12 cellular contexts compared by ENCODE assay signal in genomic region chr12:89181271-89181920, GRCh38.
DNase-seq lines count a peak whose midpoint lies in the region; ATAC-seq, FAIRE-seq and TF ChIP-seq lines count a peak whose summit lies in the region.
"Had no signal": no experiment of that assay in that cellular context is flagged by ENCODE, and none has a peak within 500 bp of the region (broad histone marks: within the 10 kb centered on the region; RNA-seq: fewer than 3 reads in every experiment).

No MANE protein-coding gene starts in this region.

- BruUV-seq in PC-3 (replicated peaks; lab: Mats Ljungman, UMichigan) = no TSS peak
- no TSS peak for BruUV-seq in endothelial cell of umbilical vein (replicated peaks; lab: Mats Ljungman, UMichigan)
- no TSS peak for BruUV-seq in A673 (replicated peaks; lab: Mats Ljungman, UMichigan)

- H3K27ac Mint-ChIP-seq in activated CD4-positive, alpha-beta T cell treated with anti-CD3 and anti-CD28 coated beads for 36 hours = peak overlapping the region; percentile 71
- no peak overlapping the region for H3K27ac Mint-ChIP-seq in immature natural killer cell

- H3K9ac ChIP-seq in PC-3 (ENCODE audit: low read length) = no peak overlapping the region
- no peak overlapping the region for H3K9ac ChIP-seq in endothelial cell of umbilical vein (replicated peaks; ENCODE audit: extremely low read depth, insufficient read depth, low read length)

- H3K4me3 Mint-ChIP-seq in activated CD4-positive, alpha-beta T cell treated with anti-CD3 and anti-CD28 coated beads for 36 hours = no peak overlapping the region
- no peak overlapping the region for H3K4me3 Mint-ChIP-seq in immature natural killer cell

- peak; percentile 88 for ATAC-seq in activated CD4-positive, alpha-beta T cell treated with anti-CD3 and anti-CD28 coated beads for 36 hours
- ATAC-seq in PC-3 = peak; percentile 96

- H3K79me2 ChIP-seq in PC-3 (ENCODE audit: low read length) = no peaks in the 10 kb centered on the region
- H3K79me2 ChIP-seq in endothelial cell of umbilical vein (ENCODE audit: control insufficient read depth, insufficient read depth, low read length) = no peaks in the 10 kb centered on the region

- no peaks in the 10 kb centered on the region for H3F3A ChIP-seq in PC-3 (ENCODE audit: low read length, unreplicated experiment)

- H3K4me3 ChIP-seq in PC-3 (ENCODE audit: low read length) (no peak overlapping the region), endothelial cell of umbilical vein (replicated peaks in 1 of 3; ENCODE audit: insufficient read depth in 1 of 3, low read depth in 1 of 3, low read length in 3 of 3) (no peak overlapping the region), skeletal muscle cell (ENCODE audit: low read depth, low read length) (no peak overlapping the region), A673 (ENCODE audit: low read depth, low read length, poor library complexity, severe bottlenecking) (no peak overlapping the region)
- H3K4me3 ChIP-seq: pancreas had no signal

- no peaks in the 10 kb centered on the region for H3K36me3 Mint-ChIP-seq in activated CD4-positive, alpha-beta T cell treated with anti-CD3 and anti-CD28 coated beads for 36 hours (ENCODE audit: low read depth)
- H3K36me3 Mint-ChIP-seq in immature natural killer cell = no peaks in the 10 kb centered on the region

- no peaks in the 10 kb centered on the region for H3K9me3 ChIP-seq in PC-3 (ENCODE audit: low read length)
- H3K9me3 ChIP-seq in endothelial cell of umbilical vein (replicated peaks; ENCODE audit: control insufficient read depth, insufficient read depth, low read length) = no peaks in the 10 kb centered on the region
- H3K9me3 ChIP-seq in A673 (ENCODE audit: low read depth, low read length, poor library complexity, severe bottlenecking) = no peaks in the 10 kb centered on the region
- H3K9me3 ChIP-seq: pancreas had no signal

- POLR2A ChIA-PET in activated CD4-positive, alpha-beta T cell treated with anti-CD3 and anti-CD28 coated beads for 36 hours (lab: Charles Lee) = interaction anchor here (0.6 to 1.3 kb wide), 5 partner anchors 19 to 170 kb away, joined by 3 to 5 read pairs (median 3); no protein-coding TSS in a partner anchor
- POLR2A ChIA-PET in PC-3 (lab: Charles Lee; ENCODE audit: unreplicated experiment) = interaction anchor here (0.6 to 1.0 kb wide), 2 partner anchors 46 to 166 kb away, joined by 3 read pairs; no protein-coding TSS in a partner anchor
- POLR2A ChIA-PET in endothelial cell of umbilical vein (lab: Charles Lee) = no interaction called here
- POLR2A ChIA-PET in A673 (lab: Charles Lee; ENCODE audit: low non-redundant PET) = interaction anchor here (0.6 kb wide), 1 partner anchor 417 kb away, joined by 3 read pairs; no protein-coding TSS in a partner anchor

- peak overlapping the region; percentile 47 for H3K4me2 ChIP-seq in PC-3 (ENCODE audit: low read length)
- peak overlapping the region; percentile 21 for H3K4me2 ChIP-seq in endothelial cell of umbilical vein (ENCODE audit: insufficient read depth, low read length)

- peaks cover 33% of the 10 kb centered on the region for H3K4me1 Mint-ChIP-seq in activated CD4-positive, alpha-beta T cell treated with anti-CD3 and anti-CD28 coated beads for 36 hours
- peaks cover 12 to 13% of the 10 kb centered on the region in 2 donors for H3K4me1 Mint-ChIP-seq in immature natural killer cell

- TF ChIP-seq POLR2A in endothelial cell of umbilical vein (IDR thresholded peaks at IDR 0.05; ENCODE audit: low read depth, low read length) = no peak

- CTCF ChIA-PET in activated CD4-positive, alpha-beta T cell treated with anti-CD3 and anti-CD28 coated beads for 36 hours (lab: Charles Lee) = interaction anchor here (0.6 to 1.9 kb wide), 7 partner anchors 18 to 142 kb away, joined by 3 to 6 read pairs (median 5); no protein-coding TSS in a partner anchor
- CTCF ChIA-PET in PC-3 (lab: Charles Lee) = no interaction called here
- CTCF ChIA-PET in endothelial cell of umbilical vein (lab: Charles Lee) = interaction anchor here (0.8 to 1.8 kb wide), 2 partner anchors 10 to 19 kb away, joined by 3 to 4 read pairs; no protein-coding TSS in a partner anchor
- CTCF ChIA-PET in A673 (lab: Charles Lee) = no interaction called here

- no peaks in the 10 kb centered on the region for H4K20me1 ChIP-seq in PC-3 (ENCODE audit: low read length)
- H4K20me1 ChIP-seq in endothelial cell of umbilical vein (replicated peaks; ENCODE audit: control insufficient read depth, extremely low read depth, insufficient read depth, low read length) = no peaks in the 10 kb centered on the region

- no peaks in the 10 kb centered on the region; the same call in 1 of the 2 replicates for H3K9me2 ChIP-seq in PC-3 (replicated peaks; ENCODE audit: low read length)

- H3K4me1 ChIP-seq in PC-3 (ENCODE audit: insufficient read depth, low read length) (peaks cover 45% of the 10 kb centered on the region), endothelial cell of umbilical vein (ENCODE audit: control insufficient read depth, extremely low read depth, insufficient read depth, low read length) (peaks cover 18% of the 10 kb centered on the region), A673 (ENCODE audit: insufficient read depth, low read length, poor library complexity, severe bottlenecking) (peaks cover 33% of the 10 kb centered on the region)
- H3K4me1 ChIP-seq: pancreas had no signal

- no peaks in the 10 kb centered on the region for H3K27me3 ChIP-seq in PC-3 (ENCODE audit: low read length)
- H3K27me3 ChIP-seq in endothelial cell of umbilical vein (ENCODE audit: control insufficient read depth in 2 of 2, insufficient read depth in 2 of 2, low read length in 2 of 2) = no peaks in the 10 kb centered on the region
- no peaks in the 10 kb centered on the region for H3K27me3 ChIP-seq in A673 (replicated peaks; ENCODE audit: insufficient read depth, low read depth, low read length, poor library complexity)
- H3K27me3 ChIP-seq: pancreas had no signal

- peak overlapping the region; percentile 42 for H3K27ac ChIP-seq in PC-3 (ENCODE audit: low read length)
- peak overlapping the region; percentile 28 for H3K27ac ChIP-seq in endothelial cell of umbilical vein (ENCODE audit: insufficient read depth, low read depth, low read length)
- H3K27ac ChIP-seq in A673 (ENCODE audit: low read depth, low read length, poor library complexity, severe bottlenecking) = no peak overlapping the region
- H3K27ac ChIP-seq: pancreas had no signal

- intact Hi-C loops in activated CD4-positive, alpha-beta T cell treated with anti-CD3 and anti-CD28 coated beads for 36 hours (cut with DNase I, micrococcal nuclease) = loop anchor here (1.0 to 5.0 kb wide), 4 partner anchors 18 to 171 kb away; partner anchors contain the start of gene DUSP6 (in 1 of the 2)
- intact Hi-C loops in PC-3 (cut with micrococcal nuclease) (loop anchor here (1.0 to 2.0 kb wide), 3 partner anchors 15 to 165 kb away; no protein-coding TSS in a partner anchor), endothelial cell of umbilical vein (cut with micrococcal nuclease) (no loop called here), A673 (cut with micrococcal nuclease; ENCODE audit: unreplicated experiment) (no loop called here)

- TF ChIP-seq CTCF in PC-3 (conservative IDR thresholded peaks at IDR 0.05; ENCODE audit: low read depth, low read length) (no peak), endothelial cell of umbilical vein (IDR thresholded peaks at IDR 0.05; ENCODE audit: extremely low read depth in 1 of 2, insufficient read depth in 1 of 2, low read depth in 1 of 2, low read length in 2 of 2) (no peak), A673 (conservative IDR thresholded peaks at IDR 0.05; ENCODE audit: low read depth, low read length) (no peak)

- peak; percentile 73 for FAIRE-seq in endothelial cell of umbilical vein (lab: Jason Lieb, UNC)
- FAIRE-seq: A204.1, GM12891, pancreas had no signal

- no peak overlapping the region for H2AFZ ChIP-seq in PC-3 (ENCODE audit: low read length)
- H2AFZ ChIP-seq in endothelial cell of umbilical vein (ENCODE audit: low read depth, low read length) = no peak overlapping the region

- no peak for DNase-seq in activated CD4-positive, alpha-beta T cell treated with anti-CD3 and anti-CD28 coated beads for 36 hours
- DNase-seq in activated CD4-positive, alpha-beta T cell treated with anti-CD3 and anti-CD28 coated beads, Interleukin-2, amount 50 U/mL, for 48 hours = no peak
- DNase-seq in PC-3 (peak; percentile 88), endothelial cell of umbilical vein (ENCODE audit: low read depth, low spot score) (peak; percentile 84), skeletal muscle cell (ENCODE audit: low read depth) (peak; percentile 47), immature natural killer cell (no peak), A673 (ENCODE audit: low spot score) (no peak), DMS79 treated with DMSO at 0.1 percent for 48 hours (lab: John Stamatoyannopoulos, UW) (no peak)
- DNase-seq: NCI-H510A treated with DMSO at 0.1 percent for 48 hours, pancreas had no signal

- dilution Hi-C loops in endothelial cell of umbilical vein (cut with MboI; ENCODE audit: extremely low pct_ligation_motif_present, low sequenced_read_pairs) = no loop called here

- no peaks in the 10 kb centered on the region for H3K9me1 ChIP-seq in endothelial cell of umbilical vein (replicated peaks; ENCODE audit: control insufficient read depth, extremely low read depth, insufficient read depth, low read length)

- H3K36me3 ChIP-seq in PC-3 (ENCODE audit: low read depth, low read length) (no peaks in the 10 kb centered on the region), endothelial cell of umbilical vein (ENCODE audit: control insufficient read depth in 2 of 2, extremely low read depth in 1 of 2, insufficient read depth in 2 of 2, low read length in 2 of 2) (no peaks in the 10 kb centered on the region), A673 (ENCODE audit: insufficient read depth, low read length, poor library complexity, severe bottlenecking) (no peaks in the 10 kb centered on the region)
- H3K36me3 ChIP-seq: pancreas had no signal

- H3K27me3 Mint-ChIP-seq in activated CD4-positive, alpha-beta T cell treated with anti-CD3 and anti-CD28 coated beads for 36 hours = no peaks in the 10 kb centered on the region
- peaks cover 0 to 2% (median 1%) of the 10 kb centered on the region in 3 donors for H3K27me3 Mint-ChIP-seq in immature natural killer cell (ENCODE audit: low read depth in 3 of 3)

- H3K9me3 Mint-ChIP-seq in activated CD4-positive, alpha-beta T cell treated with anti-CD3 and anti-CD28 coated beads for 36 hours (ENCODE audit: low read depth) = peaks cover 1% of the 10 kb centered on the region
- no peaks in the 10 kb centered on the region for H3K9me3 Mint-ChIP-seq in immature natural killer cell

TF ChIP-seq in endothelial cell of umbilical vein, 7 proteins besides CTCF, POLR2A, EP300 and RAD21:
- TF ChIP-seq FOS (IDR thresholded peaks at IDR 0.05; ENCODE audit: borderline replicate concordance, insufficient read depth, low read length) = peak; percentile 70
- TF ChIP-seq, protein P1, sequence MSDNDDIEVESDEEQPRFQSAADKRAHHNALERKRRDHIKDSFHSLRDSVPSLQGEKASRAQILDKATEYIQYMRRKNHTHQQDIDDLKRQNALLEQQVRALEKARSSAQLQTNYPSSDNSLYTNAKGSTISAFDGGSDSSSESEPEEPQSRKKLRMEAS (IDR thresholded peaks at IDR 0.05; ENCODE audit: insufficient read depth, insufficient read length) = no peak
- peak; percentile 47 for TF ChIP-seq JUN (IDR thresholded peaks at IDR 0.05; ENCODE audit: borderline replicate concordance, insufficient read depth, insufficient read length, low read depth)

Comparison
In these comparisons a context has a peak if more than half of its experiments do, and no peak if none do; other contexts are left out.
1. DNase-seq: peak in PC-3 (single experiment), endothelial cell of umbilical vein (single experiment) and skeletal muscle cell (single experiment); none in activated CD4-positive, alpha-beta T cell treated with anti-CD3 and anti-CD28 coated beads for 36 hours (single experiment), activated CD4-positive, alpha-beta T cell treated with anti-CD3 and anti-CD28 coated beads, Interleukin-2, amount 50 U/mL, for 48 hours (0 of 2), immature natural killer cell (0 of 3), A673 (single experiment) and DMS79 treated with DMSO at 0.1 percent for 48 hours (single experiment).
2. CTCF ChIA-PET loops: an anchor here in activated CD4-positive, alpha-beta T cell treated with anti-CD3 and anti-CD28 coated beads for 36 hours (0.6 to 1.9 kb wide) and endothelial cell of umbilical vein (0.8 to 1.8 kb wide); none called in PC-3 and A673.
3. intact Hi-C loops: an anchor here in activated CD4-positive, alpha-beta T cell treated with anti-CD3 and anti-CD28 coated beads for 36 hours (1.0 to 5.0 kb wide) and PC-3 (1.0 to 2.0 kb wide); none called in endothelial cell of umbilical vein and A673.